In genomic region chr9:136977223-136978072, GRCh38 we compare ENCODE assay signal across 9 cellular contexts. TPM values are rescaled to one million over a fixed set of nuclear protein-coding genes. Genes with fewer than 3 reads are reported as not detected.
DNase-seq lines count a peak whose midpoint lies in the region; ATAC-seq and TF ChIP-seq lines count a peak whose summit lies in the region.
"Had no signal": no experiment of that assay in that cellular context is flagged by ENCODE, and none has a peak within 500 bp of the region (broad histone marks: within the 10 kb centered on the region; RNA-seq: fewer than 3 reads in every experiment).

Gene PTGDS (plus strand): TSS chr9:136977504. CDS start chr9:136977579, 75 bp downstream.

- H3K4me1 ChIP-seq in vagina, result peaks cover 50% of the 10 kb centered on the region

- H3K9me3 ChIP-seq in vagina, result no peaks in the 10 kb centered on the region

- H3K27me3 ChIP-seq in vagina, result no peaks in the 10 kb centered on the region

- POLR2A ChIA-PET in naive thymus-derived CD8-positive, alpha-beta T cell (lab: Charles Lee), result interaction anchor here (0.8 to 5.6 kb wide), 7 partner anchors 8 to 170 kb away, joined by 3 to 45 read pairs (median 4); partner anchors contain the start of gene PAXX

- DNase-seq in activated T-cell treated with anti-CD3 and anti-CD28 coated beads, Interleukin-2, amount 50 U/mL, for 4 hours, result no peak
- no peak for DNase-seq in activated T-cell treated with anti-CD3 and anti-CD28 coated beads, Interleukin-2, amount 50 U/mL, for 48 hours
- DNase-seq in fibroblast of the aortic adventitia (ENCODE audit: low read depth) (no peak), vagina (ENCODE audit: extremely low spot score in 2 of 2) (no peak), SW 1271 (lab: John Stamatoyannopoulos, UW) (no peak), ACHN (no peak)
- DNase-seq in naive thymus-derived CD8-positive, alpha-beta T cell, result no peak
- no peak for DNase-seq in effector CD8-positive, alpha-beta T cell (lab: John Stamatoyannopoulos, UW)

- H3K36me3 Mint-ChIP-seq in activated T-cell treated with anti-CD3 and anti-CD28 coated beads, Interleukin-2, amount 50 U/mL, for 4 hours (ENCODE audit: insufficient read depth), result no peaks in the 10 kb centered on the region
- no peaks in the 10 kb centered on the region for H3K36me3 Mint-ChIP-seq in naive thymus-derived CD8-positive, alpha-beta T cell

- in situ Hi-C loops in ACHN (cut with HindIII; ENCODE audit: low pct_ligation_motif_present, low pct_unique_long_range_greater_than_20kb, low sequenced_read_pairs), result no loop called here

- TF ChIP-seq CTCF in fibroblast of the aortic adventitia (IDR thresholded peaks at IDR 0.05; ENCODE audit: insufficient read depth, low read length) (no peak), vagina (IDR thresholded peaks at IDR 0.05) (no peak)

- no peaks in the 10 kb centered on the region for H3K9me3 Mint-ChIP-seq in activated T-cell treated with anti-CD3 and anti-CD28 coated beads, Interleukin-2, amount 50 U/mL, for 4 hours
- no peaks in the 10 kb centered on the region for H3K9me3 Mint-ChIP-seq in naive thymus-derived CD8-positive, alpha-beta T cell

- H3K4me3 ChIP-seq in fibroblast of the aortic adventitia (ENCODE audit: low read depth, low read length), result peak within 1 kb of the TSS; percentile 56
- peak within 1 kb of the TSS; percentile 49 to 59 for H3K4me3 ChIP-seq in vagina

- H3K27ac Mint-ChIP-seq in naive thymus-derived CD8-positive, alpha-beta T cell, result peak within 1 kb of the TSS in 4 of 10 donors; percentile 40 to 55 (median 51)

- intact Hi-C loops in vagina (cut with DNase I), result no loop called here

- H3K27ac ChIP-seq in vagina, result peak within 1 kb of the TSS; percentile 87

- H3K27me3 Mint-ChIP-seq in activated T-cell treated with anti-CD3 and anti-CD28 coated beads, Interleukin-2, amount 50 U/mL, for 4 hours (ENCODE audit: low read depth), result no peaks in the 10 kb centered on the region
- peaks cover 0 to 2% (median 0%) of the 10 kb centered on the region in 5 donors for H3K27me3 Mint-ChIP-seq in naive thymus-derived CD8-positive, alpha-beta T cell

- TF ChIP-seq POLR2A in vagina (IDR thresholded peaks at IDR 0.05), result peak in 1 of 2 donors; percentile 37

- no peak for ATAC-seq in activated T-cell treated with anti-CD3 and anti-CD28 coated beads, Interleukin-2, amount 50 U/mL, for 4 hours
- ATAC-seq in naive thymus-derived CD8-positive, alpha-beta T cell, result no peak

- H3K36me3 ChIP-seq in vagina, result no peaks in the 10 kb centered on the region

- H3K4me3 Mint-ChIP-seq in activated T-cell treated with anti-CD3 and anti-CD28 coated beads, Interleukin-2, amount 50 U/mL, for 4 hours, result peak within 1 kb of the TSS; percentile 26
- peak within 1 kb of the TSS in 9 of 10 donors; percentile 25 to 75 (median 48) for H3K4me3 Mint-ChIP-seq in naive thymus-derived CD8-positive, alpha-beta T cell

- peaks cover 24% of the 10 kb centered on the region for H3K4me1 Mint-ChIP-seq in activated T-cell treated with anti-CD3 and anti-CD28 coated beads, Interleukin-2, amount 50 U/mL, for 4 hours (ENCODE audit: low read depth)
- peaks cover 7 to 29% (median 23%) of the 10 kb centered on the region in 4 donors for H3K4me1 Mint-ChIP-seq in naive thymus-derived CD8-positive, alpha-beta T cell

RNA-seq across cellular contexts. Expression of gene PTGDS, which starts in this region (rescaled TPM):
- total RNA-seq in activated T-cell treated with anti-CD3 and anti-CD28 coated beads, Interleukin-2, amount 50 U/mL, for 4 hours, result under 1 TPM in 2 of 3 donors, not detected in 1; 0.30 to 0.51 TPM
- total RNA-seq in fibroblast of the aortic adventitia (ENCODE audit: low replicate concordance), result 27.6 and 32.8 TPM in 2 replicates
- total RNA-seq in naive thymus-derived CD8-positive, alpha-beta T cell, result under 1 TPM in 1 of 2 experiments, not detected in 1; 0.58 TPM
- 1 to 10 TPM in 1 of 3 donors, under 1 TPM in 1, not detected in 1; 0.31 to 3.2 TPM for polyA plus RNA-seq in naive thymus-derived CD8-positive, alpha-beta T cell
- total RNA-seq in vagina, result 301 TPM
- total RNA-seq: pulmonary artery endothelial cell had no signal

Comparison
In these comparisons a context has a peak if more than half of its experiments do, and no peak if none do; other contexts are left out.
1. RNA of gene PTGDS (total RNA-seq): 301 TPM in vagina (single experiment) and 27.6 to 32.8 TPM in fibroblast of the aortic adventitia; 0.58 TPM in naive thymus-derived CD8-positive, alpha-beta T cell and 0.30 to 0.51 TPM in activated T-cell treated with anti-CD3 and anti-CD28 coated beads, Interleukin-2, amount 50 U/mL, for 4 hours; every median in the first group is over 10 times any median in the second.